Comparison of ENCODE assay signal across 17 cellular contexts in genomic region chr5:151345808-151346478, GRCh38. TPM values are rescaled to one million over a fixed set of nuclear protein-coding genes. Genes with fewer than 3 reads are reported as not detected.
DNase-seq lines count a peak whose midpoint lies in the region; ATAC-seq and TF ChIP-seq lines count a peak whose summit lies in the region.
"Had no signal": no experiment of that assay in that cellular context is flagged by ENCODE, and none has a peak within 500 bp of the region (broad histone marks: within the 10 kb centered on the region; RNA-seq: fewer than 3 reads in every experiment).

No MANE protein-coding gene starts in this region.

- H3K4me1 ChIP-seq in esophagus muscularis mucosa (peaks cover 4 to 12% (median 10%) of the 10 kb centered on the region in 4 donors), osteoblast (ENCODE audit: insufficient read depth, low read length) (peaks cover 9% of the 10 kb centered on the region)
- H3K4me1 ChIP-seq: uterus had no signal

- H3K27ac ChIP-seq in esophagus muscularis mucosa (replicated peaks in 1 of 4) (no peak overlapping the region), osteoblast (ENCODE audit: low read depth, low read length) (no peak overlapping the region)
- H3K27ac ChIP-seq: C4-2B, SK-N-MC, uterus had no signal

- CTCF ChIA-PET in HEK293T (lab: Yijun Ruan, JAX): no interaction called here

- ATAC-seq in GM21515 (IDR thresholded peaks at IDR 0.05; ENCODE audit: unreplicated experiment): no peak

- TF ChIP-seq EP300 in esophagus muscularis mucosa (IDR thresholded peaks at IDR 0.05): no peak

- POLR2A ChIA-PET in HEK293T (lab: Yijun Ruan, JAX): no interaction called here

- TF ChIP-seq CTCF in esophagus muscularis mucosa (IDR thresholded peaks at IDR 0.05) (no peak), osteoblast (IDR thresholded peaks at IDR 0.05; ENCODE audit: extremely low read depth, low read depth, low read length) (no peak)

- 44% methylated on average over 8 of the region's 8 CpGs for WGBS in esophagus muscularis mucosa

- no peak overlapping the region for H2AFZ ChIP-seq in osteoblast (ENCODE audit: low read length)

- no peak for TF ChIP-seq POLR2A in esophagus muscularis mucosa (IDR thresholded peaks at IDR 0.05; ENCODE audit: low read depth)
- no peak for TF ChIP-seq POLR2A in erythroblast (IDR thresholded peaks at IDR 0.05; ENCODE audit: low read length)

- intact Hi-C loops in esophagus muscularis mucosa (cut with DNase I): no loop called here

- H3K36me3 ChIP-seq in esophagus muscularis mucosa (no peaks in the 10 kb centered on the region), osteoblast (ENCODE audit: insufficient read depth, low read length) (no peaks in the 10 kb centered on the region)
- H3K36me3 ChIP-seq: uterus had no signal

- DNase-seq in EH (ENCODE audit: low read depth) (peak; percentile 33), M059J (ENCODE audit: low read depth) (peak; percentile 39), esophagus muscularis mucosa (ENCODE audit: extremely low spot score) (peak; percentile 72), osteoblast (ENCODE audit: insufficient read length, low spot score, missing footprints) (peak; percentile 73), NCI-H2171 (lab: John Stamatoyannopoulos, UW) (no peak), erythroblast (lab: John Stamatoyannopoulos, UW) (no peak), HEK293T (ENCODE audit: extremely low spot score) (no peak)
- DNase-seq: activated B cell treated with CpG ODN at 0.5 μM for 24 hours, immature natural killer cell, MV-4-11, uterus had no signal

- H3K79me2 ChIP-seq in osteoblast (ENCODE audit: insufficient read depth, low read length): no peaks in the 10 kb centered on the region

- H3K9me3 ChIP-seq in esophagus muscularis mucosa (no peaks in the 10 kb centered on the region), osteoblast (ENCODE audit: low read depth, low read length) (no peaks in the 10 kb centered on the region)
- H3K9me3 ChIP-seq: uterus had no signal

- H3K4me2 ChIP-seq in osteoblast (ENCODE audit: insufficient read depth, low read length): peak overlapping the region; percentile 24

- H3K27me3 ChIP-seq in esophagus muscularis mucosa: peaks cover 0 to 4% (median 0%) of the 10 kb centered on the region in 4 donors
- peaks cover 32% of the 10 kb centered on the region for H3K27me3 ChIP-seq in osteoblast (ENCODE audit: insufficient read depth, low read length)
- H3K27me3 ChIP-seq: uterus had no signal

- H3K4me3 ChIP-seq in esophagus muscularis mucosa (no peak overlapping the region), osteoblast (ENCODE audit: insufficient read depth, low read length) (no peak overlapping the region)
- H3K4me3 ChIP-seq: SK-N-MC, uterus had no signal

- no peaks in the 10 kb centered on the region for H4K20me1 ChIP-seq in osteoblast (ENCODE audit: insufficient read depth, low read length)

TF ChIP-seq in HEK293T, 16 proteins besides CTCF, POLR2A, EP300 and RAD21:
- TF ChIP-seq PKNOX1 (IDR thresholded peaks at IDR 0.05) (no peak), SUZ12 (IDR thresholded peaks at IDR 0.05) (no peak), NFRKB (IDR thresholded peaks at IDR 0.05) (no peak), FOXA1 (IDR thresholded peaks at IDR 0.05) (no peak), LEF1 (IDR thresholded peaks at IDR 0.05; ENCODE audit: borderline replicate concordance) (no peak)

RNA-seq across cellular contexts. Expression of gene SLC36A2, which starts 1.4 kb away (rescaled TPM):
- total RNA-seq in M059J (2014; rRNA removed; shearing (Covaris generic)): not detected in 2 replicates
- total RNA-seq in esophagus muscularis mucosa (not detected), osteoblast (not detected in 2 replicates)
- total RNA-seq: activated B cell treated with CpG ODN at 0.5 μM for 24 hours, progenitor cell of endocrine pancreas, uterus had no signal

RNA-seq across cellular contexts. Expression of gene SLC36A3, which starts 42.4 kb away (rescaled TPM):
- not detected in 2 replicates for total RNA-seq in M059J (2014; rRNA removed; shearing (Covaris generic))
- total RNA-seq in esophagus muscularis mucosa (not detected), osteoblast (not detected in 2 replicates)
- total RNA-seq: activated B cell treated with CpG ODN at 0.5 μM for 24 hours, H4, mucosa of gallbladder, progenitor cell of endocrine pancreas, uterus had no signal

Comparison
In these comparisons a context has a peak if more than half of its experiments do, and no peak if none do; other contexts are left out.
1. DNase-seq: peak in EH (single experiment), M059J (single experiment), esophagus muscularis mucosa (single experiment) and osteoblast (single experiment); none in NCI-H2171 (single experiment), erythroblast (0 of 2) and HEK293T (single experiment).